ENCODE assay signal across 1 cellular context in the genomic region with DNA sequence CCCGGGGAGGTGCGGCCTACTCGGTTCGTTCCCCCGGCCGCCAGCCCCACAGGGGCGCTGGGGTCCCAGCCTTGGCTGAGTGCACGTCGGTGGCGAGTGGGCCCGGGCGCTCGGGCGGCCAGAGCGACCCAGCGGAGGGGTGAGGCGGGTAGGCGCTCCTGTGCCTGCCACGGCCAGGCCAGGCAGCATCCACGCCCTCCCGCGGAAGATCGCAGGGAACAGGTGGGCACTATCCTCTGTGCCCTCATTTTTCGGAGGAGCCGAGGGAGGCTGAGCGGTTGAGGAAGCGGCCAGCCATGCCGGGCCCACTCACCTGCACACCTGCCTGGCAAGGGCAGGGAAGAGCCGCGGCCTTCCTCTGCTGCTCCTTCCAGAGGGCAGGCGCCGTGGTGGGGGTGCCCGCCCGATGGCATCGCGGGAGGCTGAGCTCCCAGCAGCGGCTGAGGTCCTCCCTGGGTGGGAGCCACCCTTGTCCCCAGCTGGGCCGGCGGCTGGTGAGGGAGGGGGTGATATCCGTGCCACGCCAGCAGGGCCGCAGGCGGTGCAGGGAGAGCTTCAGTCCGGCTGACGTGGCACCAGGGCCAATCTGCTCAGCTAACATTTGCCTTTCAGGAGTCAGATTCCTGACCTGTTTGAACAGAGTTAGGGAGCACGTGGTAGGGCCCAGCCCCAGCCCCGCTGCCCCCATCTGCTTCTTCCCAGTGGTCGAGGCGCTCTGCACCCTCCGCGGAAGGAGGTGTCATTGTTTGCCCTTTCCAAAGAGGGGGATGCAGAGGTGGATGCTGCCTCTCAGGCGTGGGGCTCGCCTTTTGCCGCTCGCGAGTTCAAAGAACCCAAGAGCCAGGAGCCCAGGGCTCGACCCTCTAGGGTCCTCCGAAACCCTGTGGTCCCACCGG.
TF ChIP-seq lines count a peak whose summit lies in the region.

No MANE protein-coding gene starts in this region.

TF ChIP-seq in HepG2, 621 proteins besides CTCF, POLR2A, EP300 and RAD21 (continued from another document and continues in another):
- TF ChIP-seq, protein P1, sequence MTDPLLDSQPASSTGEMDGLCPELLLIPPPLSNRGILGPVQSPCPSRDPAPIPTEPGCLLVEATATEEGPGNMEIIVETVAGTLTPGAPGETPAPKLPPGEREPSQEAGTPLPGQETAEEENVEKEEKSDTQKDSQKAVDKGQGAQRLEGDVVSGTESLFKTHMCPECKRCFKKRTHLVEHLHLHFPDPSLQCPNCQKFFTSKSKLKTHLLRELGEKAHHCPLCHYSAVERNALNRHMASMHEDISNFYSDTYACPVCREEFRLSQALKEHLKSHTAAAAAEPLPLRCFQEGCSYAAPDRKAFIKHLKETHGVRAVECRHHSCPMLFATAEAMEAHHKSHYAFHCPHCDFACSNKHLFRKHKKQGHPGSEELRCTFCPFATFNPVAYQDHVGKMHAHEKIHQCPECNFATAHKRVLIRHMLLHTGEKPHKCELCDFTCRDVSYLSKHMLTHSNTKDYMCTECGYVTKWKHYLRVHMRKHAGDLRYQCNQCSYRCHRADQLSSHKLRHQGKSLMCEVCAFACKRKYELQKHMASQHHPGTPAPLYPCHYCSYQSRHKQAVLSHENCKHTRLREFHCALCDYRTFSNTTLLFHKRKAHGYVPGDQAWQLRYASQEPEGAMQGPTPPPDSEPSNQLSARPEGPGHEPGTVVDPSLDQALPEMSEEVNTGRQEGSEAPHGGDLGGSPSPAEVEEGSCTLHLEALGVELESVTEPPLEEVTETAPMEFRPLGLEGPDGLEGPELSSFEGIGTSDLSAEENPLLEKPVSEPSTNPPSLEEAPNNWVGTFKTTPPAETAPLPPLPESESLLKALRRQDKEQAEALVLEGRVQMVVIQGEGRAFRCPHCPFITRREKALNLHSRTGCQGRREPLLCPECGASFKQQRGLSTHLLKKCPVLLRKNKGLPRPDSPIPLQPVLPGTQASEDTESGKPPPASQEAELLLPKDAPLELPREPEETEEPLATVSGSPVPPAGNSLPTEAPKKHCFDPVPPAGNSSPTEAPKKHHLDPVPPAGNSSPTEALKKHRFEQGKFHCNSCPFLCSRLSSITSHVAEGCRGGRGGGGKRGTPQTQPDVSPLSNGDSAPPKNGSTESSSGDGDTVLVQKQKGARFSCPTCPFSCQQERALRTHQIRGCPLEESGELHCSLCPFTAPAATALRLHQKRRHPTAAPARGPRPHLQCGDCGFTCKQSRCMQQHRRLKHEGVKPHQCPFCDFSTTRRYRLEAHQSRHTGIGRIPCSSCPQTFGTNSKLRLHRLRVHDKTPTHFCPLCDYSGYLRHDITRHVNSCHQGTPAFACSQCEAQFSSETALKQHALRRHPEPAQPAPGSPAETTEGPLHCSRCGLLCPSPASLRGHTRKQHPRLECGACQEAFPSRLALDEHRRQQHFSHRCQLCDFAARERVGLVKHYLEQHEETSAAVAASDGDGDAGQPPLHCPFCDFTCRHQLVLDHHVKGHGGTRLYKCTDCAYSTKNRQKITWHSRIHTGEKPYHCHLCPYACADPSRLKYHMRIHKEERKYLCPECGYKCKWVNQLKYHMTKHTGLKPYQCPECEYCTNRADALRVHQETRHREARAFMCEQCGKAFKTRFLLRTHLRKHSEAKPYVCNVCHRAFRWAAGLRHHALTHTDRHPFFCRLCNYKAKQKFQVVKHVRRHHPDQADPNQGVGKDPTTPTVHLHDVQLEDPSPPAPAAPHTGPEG (CRISPR knock-in tag; IDR thresholded peaks at IDR 0.05): no peak; the same call in 1 of the 2 replicates
- no peak for TF ChIP-seq ZNF33A (CRISPR knock-in tag; IDR thresholded peaks at IDR 0.05; ENCODE audit: borderline replicate concordance)
- no peak for TF ChIP-seq HCFC1 (IDR thresholded peaks at IDR 0.05; ENCODE audit: low read depth, low read length)
- TF ChIP-seq CEBPG (CRISPR knock-in tag; IDR thresholded peaks at IDR 0.05): no peak
- peak; percentile 74 for TF ChIP-seq SAP130 (CRISPR knock-in tag; IDR thresholded peaks at IDR 0.05; ENCODE audit: low read depth)
- TF ChIP-seq ZFP90 (CRISPR knock-in tag; IDR thresholded peaks at IDR 0.05; ENCODE audit: borderline replicate concordance): no peak
- no peak for TF ChIP-seq ZIK1 (CRISPR knock-in tag; IDR thresholded peaks at IDR 0.05; ENCODE audit: borderline replicate concordance, low read depth)
- TF ChIP-seq, protein P2, sequence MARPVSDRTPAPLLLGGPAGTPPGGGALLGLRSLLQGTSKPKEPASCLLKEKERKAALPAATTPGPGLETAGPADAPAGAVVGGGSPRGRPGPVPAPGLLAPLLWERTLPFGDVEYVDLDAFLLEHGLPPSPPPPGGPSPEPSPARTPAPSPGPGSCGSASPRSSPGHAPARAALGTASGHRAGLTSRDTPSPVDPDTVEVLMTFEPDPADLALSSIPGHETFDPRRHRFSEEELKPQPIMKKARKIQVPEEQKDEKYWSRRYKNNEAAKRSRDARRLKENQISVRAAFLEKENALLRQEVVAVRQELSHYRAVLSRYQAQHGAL (CRISPR knock-in tag; IDR thresholded peaks at IDR 0.05; ENCODE audit: not compliant biosample characterization): peak; percentile 24
- TF ChIP-seq, protein P3, sequence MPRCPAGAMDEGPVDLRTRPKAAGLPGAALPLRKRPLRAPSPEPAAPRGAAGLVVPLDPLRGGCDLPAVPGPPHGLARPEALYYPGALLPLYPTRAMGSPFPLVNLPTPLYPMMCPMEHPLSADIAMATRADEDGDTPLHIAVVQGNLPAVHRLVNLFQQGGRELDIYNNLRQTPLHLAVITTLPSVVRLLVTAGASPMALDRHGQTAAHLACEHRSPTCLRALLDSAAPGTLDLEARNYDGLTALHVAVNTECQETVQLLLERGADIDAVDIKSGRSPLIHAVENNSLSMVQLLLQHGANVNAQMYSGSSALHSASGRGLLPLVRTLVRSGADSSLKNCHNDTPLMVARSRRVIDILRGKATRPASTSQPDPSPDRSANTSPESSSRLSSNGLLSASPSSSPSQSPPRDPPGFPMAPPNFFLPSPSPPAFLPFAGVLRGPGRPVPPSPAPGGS (CRISPR knock-in tag; IDR thresholded peaks at IDR 0.05): no peak; the same call in 1 of the 2 replicates
- no peak for TF ChIP-seq HNF4G (IDR thresholded peaks at IDR 0.05; ENCODE audit: borderline replicate concordance, low read depth, low read length)
- no peak for TF ChIP-seq HNF4G (CRISPR knock-in tag; IDR thresholded peaks at IDR 0.05; ENCODE audit: borderline replicate concordance, low read depth)
- TF ChIP-seq CENPX (CRISPR knock-in tag; IDR thresholded peaks at IDR 0.05): no peak
- TF ChIP-seq, protein P4, sequence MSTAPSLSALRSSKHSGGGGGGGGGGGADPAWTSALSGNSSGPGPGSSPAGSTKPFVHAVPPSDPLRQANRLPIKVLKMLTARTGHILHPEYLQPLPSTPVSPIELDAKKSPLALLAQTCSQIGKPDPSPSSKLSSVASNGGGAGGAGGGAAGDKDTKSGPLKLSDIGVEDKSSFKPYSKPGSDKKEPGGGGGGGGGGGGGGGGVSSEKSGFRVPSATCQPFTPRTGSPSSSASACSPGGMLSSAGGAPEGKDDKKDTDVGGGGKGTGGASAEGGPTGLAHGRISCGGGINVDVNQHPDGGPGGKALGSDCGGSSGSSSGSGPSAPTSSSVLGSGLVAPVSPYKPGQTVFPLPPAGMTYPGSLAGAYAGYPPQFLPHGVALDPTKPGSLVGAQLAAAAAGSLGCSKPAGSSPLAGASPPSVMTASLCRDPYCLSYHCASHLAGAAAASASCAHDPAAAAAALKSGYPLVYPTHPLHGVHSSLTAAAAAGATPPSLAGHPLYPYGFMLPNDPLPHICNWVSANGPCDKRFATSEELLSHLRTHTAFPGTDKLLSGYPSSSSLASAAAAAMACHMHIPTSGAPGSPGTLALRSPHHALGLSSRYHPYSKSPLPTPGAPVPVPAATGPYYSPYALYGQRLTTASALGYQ (CRISPR knock-in tag; IDR thresholded peaks at IDR 0.05): no peak
- TF ChIP-seq RBM39 (IDR thresholded peaks at IDR 0.05; ENCODE audit: low read depth, low read length, poor library complexity, severe bottlenecking): no peak
- TF ChIP-seq, protein P5, sequence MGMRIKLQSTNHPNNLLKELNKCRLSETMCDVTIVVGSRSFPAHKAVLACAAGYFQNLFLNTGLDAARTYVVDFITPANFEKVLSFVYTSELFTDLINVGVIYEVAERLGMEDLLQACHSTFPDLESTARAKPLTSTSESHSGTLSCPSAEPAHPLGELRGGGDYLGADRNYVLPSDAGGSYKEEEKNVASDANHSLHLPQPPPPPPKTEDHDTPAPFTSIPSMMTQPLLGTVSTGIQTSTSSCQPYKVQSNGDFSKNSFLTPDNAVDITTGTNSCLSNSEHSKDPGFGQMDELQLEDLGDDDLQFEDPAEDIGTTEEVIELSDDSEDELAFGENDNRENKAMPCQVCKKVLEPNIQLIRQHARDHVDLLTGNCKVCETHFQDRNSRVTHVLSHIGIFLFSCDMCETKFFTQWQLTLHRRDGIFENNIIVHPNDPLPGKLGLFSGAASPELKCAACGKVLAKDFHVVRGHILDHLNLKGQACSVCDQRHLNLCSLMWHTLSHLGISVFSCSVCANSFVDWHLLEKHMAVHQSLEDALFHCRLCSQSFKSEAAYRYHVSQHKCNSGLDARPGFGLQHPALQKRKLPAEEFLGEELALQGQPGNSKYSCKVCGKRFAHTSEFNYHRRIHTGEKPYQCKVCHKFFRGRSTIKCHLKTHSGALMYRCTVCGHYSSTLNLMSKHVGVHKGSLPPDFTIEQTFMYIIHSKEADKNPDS (CRISPR knock-in tag; IDR thresholded peaks at IDR 0.05): no peak
- TF ChIP-seq, protein P6, sequence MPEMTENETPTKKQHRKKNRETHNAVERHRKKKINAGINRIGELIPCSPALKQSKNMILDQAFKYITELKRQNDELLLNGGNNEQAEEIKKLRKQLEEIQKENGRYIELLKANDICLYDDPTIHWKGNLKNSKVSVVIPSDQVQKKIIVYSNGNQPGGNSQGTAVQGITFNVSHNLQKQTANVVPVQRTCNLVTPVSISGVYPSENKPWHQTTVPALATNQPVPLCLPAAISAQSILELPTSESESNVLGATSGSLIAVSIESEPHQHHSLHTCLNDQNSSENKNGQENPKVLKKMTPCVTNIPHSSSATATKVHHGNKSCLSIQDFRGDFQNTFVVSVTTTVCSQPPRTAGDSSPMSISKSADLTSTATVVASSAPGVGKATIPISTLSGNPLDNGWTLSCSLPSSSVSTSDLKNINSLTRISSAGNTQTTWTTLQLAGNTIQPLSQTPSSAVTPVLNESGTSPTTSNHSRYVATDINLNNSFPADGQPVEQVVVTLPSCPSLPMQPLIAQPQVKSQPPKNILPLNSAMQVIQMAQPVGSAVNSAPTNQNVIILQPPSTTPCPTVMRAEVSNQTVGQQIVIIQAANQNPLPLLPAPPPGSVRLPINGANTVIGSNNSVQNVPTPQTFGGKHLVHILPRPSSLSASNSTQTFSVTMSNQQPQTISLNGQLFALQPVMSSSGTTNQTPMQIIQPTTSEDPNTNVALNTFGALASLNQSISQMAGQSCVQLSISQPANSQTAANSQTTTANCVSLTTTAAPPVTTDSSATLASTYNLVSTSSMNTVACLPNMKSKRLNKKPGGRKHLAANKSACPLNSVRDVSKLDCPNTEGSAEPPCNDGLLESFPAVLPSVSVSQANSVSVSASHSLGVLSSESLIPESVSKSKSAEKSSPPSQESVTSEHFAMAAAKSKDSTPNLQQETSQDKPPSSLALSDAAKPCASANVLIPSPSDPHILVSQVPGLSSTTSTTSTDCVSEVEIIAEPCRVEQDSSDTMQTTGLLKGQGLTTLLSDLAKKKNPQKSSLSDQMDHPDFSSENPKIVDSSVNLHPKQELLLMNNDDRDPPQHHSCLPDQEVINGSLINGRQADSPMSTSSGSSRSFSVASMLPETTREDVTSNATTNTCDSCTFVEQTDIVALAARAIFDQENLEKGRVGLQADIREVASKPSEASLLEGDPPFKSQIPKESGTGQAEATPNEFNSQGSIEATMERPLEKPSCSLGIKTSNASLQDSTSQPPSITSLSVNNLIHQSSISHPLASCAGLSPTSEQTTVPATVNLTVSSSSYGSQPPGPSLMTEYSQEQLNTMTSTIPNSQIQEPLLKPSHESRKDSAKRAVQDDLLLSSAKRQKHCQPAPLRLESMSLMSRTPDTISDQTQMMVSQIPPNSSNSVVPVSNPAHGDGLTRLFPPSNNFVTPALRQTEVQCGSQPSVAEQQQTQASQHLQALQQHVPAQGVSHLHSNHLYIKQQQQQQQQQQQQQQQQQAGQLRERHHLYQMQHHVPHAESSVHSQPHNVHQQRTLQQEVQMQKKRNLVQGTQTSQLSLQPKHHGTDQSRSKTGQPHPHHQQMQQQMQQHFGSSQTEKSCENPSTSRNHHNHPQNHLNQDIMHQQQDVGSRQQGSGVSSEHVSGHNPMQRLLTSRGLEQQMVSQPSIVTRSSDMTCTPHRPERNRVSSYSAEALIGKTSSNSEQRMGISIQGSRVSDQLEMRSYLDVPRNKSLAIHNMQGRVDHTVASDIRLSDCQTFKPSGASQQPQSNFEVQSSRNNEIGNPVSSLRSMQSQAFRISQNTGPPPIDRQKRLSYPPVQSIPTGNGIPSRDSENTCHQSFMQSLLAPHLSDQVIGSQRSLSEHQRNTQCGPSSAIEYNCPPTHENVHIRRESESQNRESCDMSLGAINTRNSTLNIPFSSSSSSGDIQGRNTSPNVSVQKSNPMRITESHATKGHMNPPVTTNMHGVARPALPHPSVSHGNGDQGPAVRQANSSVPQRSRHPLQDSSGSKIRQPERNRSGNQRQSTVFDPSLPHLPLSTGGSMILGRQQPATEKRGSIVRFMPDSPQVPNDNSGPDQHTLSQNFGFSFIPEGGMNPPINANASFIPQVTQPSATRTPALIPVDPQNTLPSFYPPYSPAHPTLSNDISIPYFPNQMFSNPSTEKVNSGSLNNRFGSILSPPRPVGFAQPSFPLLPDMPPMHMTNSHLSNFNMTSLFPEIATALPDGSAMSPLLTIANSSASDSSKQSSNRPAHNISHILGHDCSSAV (CRISPR knock-in tag; IDR thresholded peaks at IDR 0.05; ENCODE audit: borderline replicate concordance): no peak
- TF ChIP-seq ZNF709 (CRISPR knock-in tag; IDR thresholded peaks at IDR 0.05): no peak; the same call in 1 of the 2 replicates
- TF ChIP-seq NFYC (CRISPR knock-in tag; IDR thresholded peaks at IDR 0.05): no peak; the same call in 1 of the 2 replicates
- TF ChIP-seq SETDB1 (CRISPR knock-in tag; IDR thresholded peaks at IDR 0.05; ENCODE audit: borderline replicate concordance): no peak
- TF ChIP-seq ZSCAN9 (CRISPR knock-in tag; IDR thresholded peaks at IDR 0.05; ENCODE audit: borderline replicate concordance): no peak
- TF ChIP-seq NKX3-1 (CRISPR knock-in tag; IDR thresholded peaks at IDR 0.05): no peak
- no peak for TF ChIP-seq PRPF4 (IDR thresholded peaks at IDR 0.05; ENCODE audit: low read depth, low read length, poor library complexity, severe bottlenecking)
